ENCODE assay signal across 8 cellular contexts in genomic region chr12:12333980-12334709, GRCh38. TPM values are rescaled to one million over a fixed set of nuclear protein-coding genes. Genes with fewer than 3 reads are reported as not detected.
A peak's percentile ranks its signal among the peaks of the same experiment; 100 is the strongest.
DNase-seq lines count a peak whose midpoint lies in the region; ATAC-seq lines count a peak whose summit lies in the region.

No MANE protein-coding gene starts in this region.

- CTCF ChIA-PET in activated CD4-positive, alpha-beta memory T cell treated with anti-CD3 and anti-CD28 coated beads, Interleukin-2, amount 10 ng/mL, durations not matched to agents 7 days and 5 days (lab: Charles Lee), result interaction anchor here (0.7 to 3.2 kb wide), 15 partner anchors 8 to 755 kb away, joined by 3 to 13 read pairs (median 5); partner anchors contain the start of genes BORCS5, LRP6 and MANSC1

- no peak overlapping the region for H3K27ac Mint-ChIP-seq in activated CD4-positive, alpha-beta memory T cell treated with anti-CD3 and anti-CD28 coated beads, Interleukin-2, amount 10 ng/mL, durations not matched to agents 7 days and 5 days
- H3K27ac Mint-ChIP-seq in effector memory CD8-positive, alpha-beta T cell, result peak overlapping the region in 1 of 2 donors; percentile 17
- peak overlapping the region in 1 of 6 donors; percentile 1 for H3K27ac Mint-ChIP-seq in naive B cell

- H3K27ac ChIP-seq in temporal lobe (ENCODE audit: low read depth, low read length), result peak overlapping the region; percentile 27

- H3K4me1 Mint-ChIP-seq in activated CD4-positive, alpha-beta memory T cell treated with anti-CD3 and anti-CD28 coated beads, Interleukin-2, amount 10 ng/mL, durations not matched to agents 7 days and 5 days, result peaks cover 23% of the 10 kb centered on the region
- peaks cover 12 to 16% of the 10 kb centered on the region in 2 donors for H3K4me1 Mint-ChIP-seq in effector memory CD8-positive, alpha-beta T cell (ENCODE audit: low read depth in 2 of 2)
- peaks cover 12 to 17% (median 13%) of the 10 kb centered on the region in 3 donors for H3K4me1 Mint-ChIP-seq in naive B cell

- peaks cover 13% of the 10 kb centered on the region for H3K27me3 Mint-ChIP-seq in activated CD4-positive, alpha-beta memory T cell treated with anti-CD3 and anti-CD28 coated beads, Interleukin-2, amount 10 ng/mL, durations not matched to agents 7 days and 5 days
- H3K27me3 Mint-ChIP-seq in effector memory CD8-positive, alpha-beta T cell, result peaks cover 27 to 40% of the 10 kb centered on the region in 2 donors
- peaks cover 0 to 9% (median 0%) of the 10 kb centered on the region in 3 donors for H3K27me3 Mint-ChIP-seq in naive B cell

- H3K4me3 Mint-ChIP-seq in activated CD4-positive, alpha-beta memory T cell treated with anti-CD3 and anti-CD28 coated beads, Interleukin-2, amount 10 ng/mL, durations not matched to agents 7 days and 5 days, result no peak overlapping the region
- peak overlapping the region in 1 of 2 donors; percentile 21 for H3K4me3 Mint-ChIP-seq in effector memory CD8-positive, alpha-beta T cell
- peak overlapping the region in 1 of 8 donors; percentile 39 for H3K4me3 Mint-ChIP-seq in naive B cell

- no peaks in the 10 kb centered on the region for H3K9me3 Mint-ChIP-seq in activated CD4-positive, alpha-beta memory T cell treated with anti-CD3 and anti-CD28 coated beads, Interleukin-2, amount 10 ng/mL, durations not matched to agents 7 days and 5 days
- H3K9me3 Mint-ChIP-seq in effector memory CD8-positive, alpha-beta T cell, result no peaks in the 10 kb centered on the region
- H3K9me3 Mint-ChIP-seq in naive B cell, result no peaks in the 10 kb centered on the region

- ATAC-seq in HG02642 (IDR thresholded peaks at IDR 0.05; ENCODE audit: poor library complexity, unreplicated experiment) (peak; percentile 63), naive B cell (ENCODE audit: low read depth in 2 of 2) (peak; percentile 61 to 76)
- peak; percentile 98 for ATAC-seq in effector memory CD8-positive, alpha-beta T cell (replicated peaks)

- H3K36me3 Mint-ChIP-seq in activated CD4-positive, alpha-beta memory T cell treated with anti-CD3 and anti-CD28 coated beads, Interleukin-2, amount 10 ng/mL, durations not matched to agents 7 days and 5 days (ENCODE audit: low read depth), result no peaks in the 10 kb centered on the region
- no peaks in the 10 kb centered on the region for H3K36me3 Mint-ChIP-seq in effector memory CD8-positive, alpha-beta T cell (ENCODE audit: insufficient read depth)
- H3K36me3 Mint-ChIP-seq in naive B cell, result no peaks in the 10 kb centered on the region

- POLR2A ChIA-PET in activated CD4-positive, alpha-beta memory T cell treated with anti-CD3 and anti-CD28 coated beads, Interleukin-2, amount 10 ng/mL, durations not matched to agents 7 days and 5 days (lab: Charles Lee), result interaction anchor here (1.2 to 4.4 kb wide), 2 partner anchors 23 to 26 kb away, joined by 3 to 23 read pairs; partner anchors contain the start of gene BORCS5

- peak; percentile 39 for DNase-seq in DMS79 treated with DMSO at 0.1 percent for 48 hours (lab: John Stamatoyannopoulos, UW)
- DNase-seq in NCI-H526 treated with DMSO at 0.1 percent for 48 hours (lab: John Stamatoyannopoulos, UW), result peak; percentile 55
- DNase-seq in activated CD4-positive, alpha-beta memory T cell treated with anti-CD3 and anti-CD28 coated beads, Interleukin-2, amount 10 ng/mL, durations not matched to agents 7 days and 5 days, result peak; percentile 65
- peak; percentile 52 to 58 (median 56) for DNase-seq in effector memory CD8-positive, alpha-beta T cell
- DNase-seq in naive B cell, result peak; percentile 50
- no peak for DNase-seq in COLO829 (ENCODE audit: low spot score)

RNA-seq across cellular contexts. Expression of gene MANSC1, which starts 15.9 kb away (rescaled TPM):
- under 1 TPM; 0.10 to 0.15 TPM for total RNA-seq in activated CD4-positive, alpha-beta memory T cell treated with anti-CD3 and anti-CD28 coated beads, Interleukin-2, amount 10 ng/mL, durations not matched to agents 7 days and 5 days
- 1 to 10 TPM in 4 of 6 donors, under 1 TPM in 2; 0.27 to 2.5 (median 1.4) TPM for polyA plus RNA-seq in naive B cell (ENCODE audit: low read depth in 6 of 6)
- total RNA-seq in temporal lobe, result 2.5 TPM

RNA-seq across cellular contexts. Expression of gene BORCS5, which starts 22.7 kb away (rescaled TPM):
- total RNA-seq in activated CD4-positive, alpha-beta memory T cell treated with anti-CD3 and anti-CD28 coated beads, Interleukin-2, amount 10 ng/mL, durations not matched to agents 7 days and 5 days, result 10 to 100 TPM; 30.9 to 32.4 TPM
- polyA plus RNA-seq in naive B cell (ENCODE audit: low read depth in 6 of 6), result 10 to 100 TPM in 5 of 6 donors, 1 to 10 TPM in 1; 8.3 to 43.8 (median 14.4) TPM
- total RNA-seq in temporal lobe, result 17.9 TPM
